1 cellular context compared by ENCODE assay signal in the genomic region with DNA sequence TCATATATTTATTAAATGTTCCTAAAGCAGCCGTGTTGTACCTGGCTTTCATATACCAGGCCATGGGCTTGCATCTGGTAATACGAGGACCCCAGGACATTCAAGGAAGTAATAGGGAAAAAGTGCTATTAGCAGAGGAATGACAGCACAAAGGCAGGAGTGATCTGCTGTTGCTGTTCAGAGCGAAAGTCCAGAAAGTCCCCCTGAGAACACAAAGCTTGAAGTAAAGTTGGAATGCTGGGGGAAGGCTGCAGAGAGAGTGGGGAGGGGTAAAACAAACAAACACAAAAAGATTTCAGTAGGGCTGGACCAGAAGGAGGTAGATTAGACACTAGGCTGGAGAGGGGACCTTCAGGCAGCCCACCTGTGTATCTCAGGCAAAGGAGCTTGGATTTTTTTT.
A peak's percentile ranks its signal among the peaks of the same experiment; 100 is the strongest.
TF ChIP-seq lines count a peak whose summit lies in the region.

No MANE protein-coding gene starts in this region.

TF ChIP-seq in HepG2, 621 proteins besides CTCF, POLR2A, EP300 and RAD21 (continued from another document):
- TF ChIP-seq XRCC5 (optimal IDR thresholded peaks at IDR 0.05; ENCODE audit: low read length) = peak; percentile 42
- TF ChIP-seq PAF1 (CRISPR knock-in tag; IDR thresholded peaks at IDR 0.05) = no peak
- TF ChIP-seq ZMYM3 (CRISPR knock-in tag; IDR thresholded peaks at IDR 0.05) = peak; percentile 64; the same call in 1 of the 2 replicates
- TF ChIP-seq, protein P1, sequence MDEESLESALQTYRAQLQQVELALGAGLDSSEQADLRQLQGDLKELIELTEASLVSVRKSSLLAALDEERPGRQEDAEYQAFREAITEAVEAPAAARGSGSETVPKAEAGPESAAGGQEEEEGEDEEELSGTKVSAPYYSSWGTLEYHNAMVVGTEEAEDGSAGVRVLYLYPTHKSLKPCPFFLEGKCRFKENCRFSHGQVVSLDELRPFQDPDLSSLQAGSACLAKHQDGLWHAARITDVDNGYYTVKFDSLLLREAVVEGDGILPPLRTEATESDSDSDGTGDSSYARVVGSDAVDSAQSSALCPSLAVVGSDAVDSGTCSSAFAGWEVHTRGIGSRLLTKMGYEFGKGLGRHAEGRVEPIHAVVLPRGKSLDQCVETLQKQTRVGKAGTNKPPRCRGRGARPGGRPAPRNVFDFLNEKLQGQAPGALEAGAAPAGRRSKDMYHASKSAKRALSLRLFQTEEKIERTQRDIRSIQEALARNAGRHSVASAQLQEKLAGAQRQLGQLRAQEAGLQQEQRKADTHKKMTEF (CRISPR knock-in tag; IDR thresholded peaks at IDR 0.05) = no peak
- peak; percentile 48; the same call in 1 of the 2 replicates for TF ChIP-seq ZMYM4 (CRISPR knock-in tag; IDR thresholded peaks at IDR 0.05)
- TF ChIP-seq ZNF543 (CRISPR knock-in tag; IDR thresholded peaks at IDR 0.05) = no peak
- TF ChIP-seq FOXA3 (CRISPR knock-in tag; IDR thresholded peaks at IDR 0.05) = 0 out of 2 replicates have a peak, but pooled peaks have one; percentile 35
- peak; percentile 94 for TF ChIP-seq ELF3 (CRISPR knock-in tag; IDR thresholded peaks at IDR 0.05)
- TF ChIP-seq ZNF746 (CRISPR knock-in tag; IDR thresholded peaks at IDR 0.05) = 0 out of 2 replicates have a peak, but pooled peaks have one; percentile 39
- TF ChIP-seq SP5 (CRISPR knock-in tag; IDR thresholded peaks at IDR 0.05; ENCODE audit: borderline replicate concordance, low read depth) = peak; percentile 29; the same call in 1 of the 2 replicates
- TF ChIP-seq HNF4A (CRISPR knock-in tag; IDR thresholded peaks at IDR 0.05) = peak; percentile 76
- TF ChIP-seq, protein P2, sequence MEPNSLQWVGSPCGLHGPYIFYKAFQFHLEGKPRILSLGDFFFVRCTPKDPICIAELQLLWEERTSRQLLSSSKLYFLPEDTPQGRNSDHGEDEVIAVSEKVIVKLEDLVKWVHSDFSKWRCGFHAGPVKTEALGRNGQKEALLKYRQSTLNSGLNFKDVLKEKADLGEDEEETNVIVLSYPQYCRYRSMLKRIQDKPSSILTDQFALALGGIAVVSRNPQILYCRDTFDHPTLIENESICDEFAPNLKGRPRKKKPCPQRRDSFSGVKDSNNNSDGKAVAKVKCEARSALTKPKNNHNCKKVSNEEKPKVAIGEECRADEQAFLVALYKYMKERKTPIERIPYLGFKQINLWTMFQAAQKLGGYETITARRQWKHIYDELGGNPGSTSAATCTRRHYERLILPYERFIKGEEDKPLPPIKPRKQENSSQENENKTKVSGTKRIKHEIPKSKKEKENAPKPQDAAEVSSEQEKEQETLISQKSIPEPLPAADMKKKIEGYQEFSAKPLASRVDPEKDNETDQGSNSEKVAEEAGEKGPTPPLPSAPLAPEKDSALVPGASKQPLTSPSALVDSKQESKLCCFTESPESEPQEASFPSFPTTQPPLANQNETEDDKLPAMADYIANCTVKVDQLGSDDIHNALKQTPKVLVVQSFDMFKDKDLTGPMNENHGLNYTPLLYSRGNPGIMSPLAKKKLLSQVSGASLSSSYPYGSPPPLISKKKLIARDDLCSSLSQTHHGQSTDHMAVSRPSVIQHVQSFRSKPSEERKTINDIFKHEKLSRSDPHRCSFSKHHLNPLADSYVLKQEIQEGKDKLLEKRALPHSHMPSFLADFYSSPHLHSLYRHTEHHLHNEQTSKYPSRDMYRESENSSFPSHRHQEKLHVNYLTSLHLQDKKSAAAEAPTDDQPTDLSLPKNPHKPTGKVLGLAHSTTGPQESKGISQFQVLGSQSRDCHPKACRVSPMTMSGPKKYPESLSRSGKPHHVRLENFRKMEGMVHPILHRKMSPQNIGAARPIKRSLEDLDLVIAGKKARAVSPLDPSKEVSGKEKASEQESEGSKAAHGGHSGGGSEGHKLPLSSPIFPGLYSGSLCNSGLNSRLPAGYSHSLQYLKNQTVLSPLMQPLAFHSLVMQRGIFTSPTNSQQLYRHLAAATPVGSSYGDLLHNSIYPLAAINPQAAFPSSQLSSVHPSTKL (CRISPR knock-in tag; IDR thresholded peaks at IDR 0.05) = peak; percentile 66
- 0 out of 2 replicates have a peak, but pooled peaks have one; percentile 14 for TF ChIP-seq NCOA2 (CRISPR knock-in tag; IDR thresholded peaks at IDR 0.05)
- peak; percentile 84 for TF ChIP-seq ZSCAN25 (CRISPR knock-in tag; IDR thresholded peaks at IDR 0.05)
- TF ChIP-seq LCORL (IDR thresholded peaks at IDR 0.05) = no peak
- peak; percentile 52; the same call in 1 of the 2 replicates for TF ChIP-seq LCORL (CRISPR knock-in tag; IDR thresholded peaks at IDR 0.05)
- TF ChIP-seq ZNF34 (CRISPR knock-in tag; IDR thresholded peaks at IDR 0.05; ENCODE audit: borderline replicate concordance) = no peak
- TF ChIP-seq ZNF609 (CRISPR knock-in tag; IDR thresholded peaks at IDR 0.05; ENCODE audit: borderline replicate concordance) = peak; percentile 25; the same call in 1 of the 2 replicates
- TF ChIP-seq, protein P3, sequence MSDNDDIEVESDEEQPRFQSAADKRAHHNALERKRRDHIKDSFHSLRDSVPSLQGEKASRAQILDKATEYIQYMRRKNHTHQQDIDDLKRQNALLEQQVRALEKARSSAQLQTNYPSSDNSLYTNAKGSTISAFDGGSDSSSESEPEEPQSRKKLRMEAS (IDR thresholded peaks at IDR 0.05) = no peak; the same call in 1 of the 2 replicates
- no peak for TF ChIP-seq ZXDC (CRISPR knock-in tag; IDR thresholded peaks at IDR 0.05)
- 0 out of 2 replicates have a peak, but pooled peaks have one; percentile 17 for TF ChIP-seq STAG1 (CRISPR knock-in tag; IDR thresholded peaks at IDR 0.05)
- TF ChIP-seq TARDBP (CRISPR knock-in tag; IDR thresholded peaks at IDR 0.05) = peak; percentile 52; the same call in 1 of the 2 replicates
- TF ChIP-seq GATAD2A (CRISPR knock-in tag; IDR thresholded peaks at IDR 0.05) = peak; percentile 45
- TF ChIP-seq ZNF264 (CRISPR knock-in tag; IDR thresholded peaks at IDR 0.05) = peak; percentile 50; the same call in 1 of the 2 replicates
- TF ChIP-seq NR2F6 (IDR thresholded peaks at IDR 0.05) = no peak
- no peak for TF ChIP-seq NR2F6 (CRISPR knock-in tag; IDR thresholded peaks at IDR 0.05)
- no peak for TF ChIP-seq ZNF552 (CRISPR knock-in tag; IDR thresholded peaks at IDR 0.05; ENCODE audit: borderline replicate concordance)
- TF ChIP-seq PAXIP1 (CRISPR knock-in tag; conservative IDR thresholded peaks at IDR 0.05) = peak; percentile 80
- TF ChIP-seq, protein P4, sequence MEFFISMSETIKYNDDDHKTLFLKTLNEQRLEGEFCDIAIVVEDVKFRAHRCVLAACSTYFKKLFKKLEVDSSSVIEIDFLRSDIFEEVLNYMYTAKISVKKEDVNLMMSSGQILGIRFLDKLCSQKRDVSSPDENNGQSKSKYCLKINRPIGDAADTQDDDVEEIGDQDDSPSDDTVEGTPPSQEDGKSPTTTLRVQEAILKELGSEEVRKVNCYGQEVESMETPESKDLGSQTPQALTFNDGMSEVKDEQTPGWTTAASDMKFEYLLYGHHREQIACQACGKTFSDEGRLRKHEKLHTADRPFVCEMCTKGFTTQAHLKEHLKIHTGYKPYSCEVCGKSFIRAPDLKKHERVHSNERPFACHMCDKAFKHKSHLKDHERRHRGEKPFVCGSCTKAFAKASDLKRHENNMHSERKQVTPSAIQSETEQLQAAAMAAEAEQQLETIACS (CRISPR knock-in tag; IDR thresholded peaks at IDR 0.05) = no peak
- no peak for TF ChIP-seq ZNF337 (CRISPR knock-in tag; IDR thresholded peaks at IDR 0.05; ENCODE audit: borderline replicate concordance, low read depth)
- 0 out of 2 replicates have a peak, but pooled peaks have one; percentile 33 for TF ChIP-seq DPF2 (CRISPR knock-in tag; IDR thresholded peaks at IDR 0.05; ENCODE audit: borderline replicate concordance, low read depth)
- TF ChIP-seq, protein P5, sequence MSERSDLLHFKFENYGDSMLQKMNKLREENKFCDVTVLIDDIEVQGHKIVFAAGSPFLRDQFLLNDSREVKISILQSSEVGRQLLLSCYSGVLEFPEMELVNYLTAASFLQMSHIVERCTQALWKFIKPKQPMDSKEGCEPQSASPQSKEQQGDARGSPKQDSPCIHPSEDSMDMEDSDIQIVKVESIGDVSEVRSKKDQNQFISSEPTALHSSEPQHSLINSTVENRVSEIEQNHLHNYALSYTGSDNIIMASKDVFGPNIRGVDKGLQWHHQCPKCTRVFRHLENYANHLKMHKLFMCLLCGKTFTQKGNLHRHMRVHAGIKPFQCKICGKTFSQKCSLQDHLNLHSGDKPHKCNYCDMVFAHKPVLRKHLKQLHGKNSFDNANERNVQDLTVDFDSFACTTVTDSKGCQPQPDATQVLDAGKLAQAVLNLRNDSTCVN (CRISPR knock-in tag; IDR thresholded peaks at IDR 0.05; ENCODE audit: borderline replicate concordance) = no peak
- TF ChIP-seq ZNF232 (CRISPR knock-in tag; IDR thresholded peaks at IDR 0.05; ENCODE audit: borderline replicate concordance) = peak; percentile 16; the same call in 1 of the 2 replicates
- peak; percentile 46; the same call in 1 of the 2 replicates for TF ChIP-seq PHF21A (CRISPR knock-in tag; IDR thresholded peaks at IDR 0.05)
- TF ChIP-seq ISL2 (CRISPR knock-in tag; IDR thresholded peaks at IDR 0.05) = 0 out of 2 replicates have a peak, but pooled peaks have one; percentile 35
